8 cellular contexts compared by ENCODE assay signal in genomic region chr2:108855194-108855593, GRCh38.
DNase-seq lines count a peak whose midpoint lies in the region; ATAC-seq and TF ChIP-seq lines count a peak whose summit lies in the region.

No MANE protein-coding gene starts in this region.

- DNase-seq in NCI-H510A treated with DMSO at 0.1 percent for 48 hours (lab: John Stamatoyannopoulos, UW), result peak; percentile 42
- DNase-seq in NCI-H510A (lab: John Stamatoyannopoulos, UW), result no peak
- peak; percentile 59 for DNase-seq in NCI-H2171 treated with DMSO at 0.1 percent for 48 hours (lab: John Stamatoyannopoulos, UW)
- no peak for DNase-seq in effector memory CD8-positive, alpha-beta T cell
- no peak for DNase-seq in retinal pigment epithelial cell (ENCODE audit: low read depth)
- DNase-seq in stimulated activated CD4-positive, alpha-beta T cell treated with anti-CD3 and anti-CD28 coated beads, Interleukin-4, amount 100 ng/mL, for 1 hour, result no peak
- DNase-seq in sciatic nerve (ENCODE audit: low spot score), result no peak
- DNase-seq in neuronal stem cell (ENCODE audit: low spot score), result no peak

- peaks cover 0 to 19% of the 10 kb centered on the region in 2 donors for H3K9me3 ChIP-seq in neuronal stem cell (replicated peaks in 1 of 2; ENCODE audit: control insufficient read depth in 2 of 2, insufficient read depth in 1 of 2, low read depth in 1 of 2, low read length in 2 of 2)

- intact Hi-C loops in sciatic nerve (cut with DNase I), result no loop called here

- no peak overlapping the region for H3K9ac ChIP-seq in neuronal stem cell (ENCODE audit: low read depth, low read length, poor library complexity)

- no peak overlapping the region for H3K14ac ChIP-seq in neuronal stem cell (ENCODE audit: low read length)

- no peaks in the 10 kb centered on the region for H3K79me1 ChIP-seq in neuronal stem cell (ENCODE audit: low read depth, low read length)

- H2BK12ac ChIP-seq in neuronal stem cell (ENCODE audit: low read length), result no peak overlapping the region

- no peak overlapping the region for H4K91ac ChIP-seq in neuronal stem cell (ENCODE audit: low read depth, low read length, poor library complexity)

- no peak overlapping the region for H3K4me3 Mint-ChIP-seq in effector memory CD8-positive, alpha-beta T cell

- H2BK15ac ChIP-seq in neuronal stem cell (ENCODE audit: low read length), result no peak overlapping the region

- H2BK5ac ChIP-seq in neuronal stem cell (ENCODE audit: low read length), result no peak overlapping the region

- WGBS in neuronal stem cell (ENCODE audit: extremely low coverage in 2 of 2, insufficient read length in 2 of 2, insufficient replicate concordance in 1 of 2), 2 donors, result no CpG with 5 or more reads among the region's 1 CpG

- no peak overlapping the region for H3K4me2 ChIP-seq in neuronal stem cell (ENCODE audit: insufficient read depth, low read length, poor library complexity, severe bottlenecking)

- H4K8ac ChIP-seq in neuronal stem cell (ENCODE audit: low read depth, low read length), result no peak overlapping the region

- peaks cover 9 to 71% of the 10 kb centered on the region in 2 donors for H3K36me3 ChIP-seq in neuronal stem cell (replicated peaks in 1 of 2; ENCODE audit: control insufficient read depth in 2 of 2, insufficient read depth in 2 of 2, low read length in 2 of 2)

- H3K4ac ChIP-seq in neuronal stem cell (ENCODE audit: low read length), result no peak overlapping the region

- no peak overlapping the region for H3K27ac Mint-ChIP-seq in effector memory CD8-positive, alpha-beta T cell

- peak; percentile 10 for TF ChIP-seq CTCF in retinal pigment epithelial cell (conservative IDR thresholded peaks at IDR 0.05; ENCODE audit: low read depth, low read length)

- no peak overlapping the region for H3K18ac ChIP-seq in neuronal stem cell (ENCODE audit: low read length)

- no peaks in the 10 kb centered on the region for H3K27me3 Mint-ChIP-seq in effector memory CD8-positive, alpha-beta T cell

- no peaks in the 10 kb centered on the region for H3K27me3 ChIP-seq in neuronal stem cell (ENCODE audit: control insufficient read depth in 3 of 3, insufficient read depth in 3 of 3, low read depth in 1 of 3, low read length in 3 of 3)

- peak; percentile 31 for ATAC-seq in effector memory CD8-positive, alpha-beta T cell (replicated peaks)
- ATAC-seq in sciatic nerve, result no peak

- no peaks in the 10 kb centered on the region for H3K4me1 Mint-ChIP-seq in effector memory CD8-positive, alpha-beta T cell (ENCODE audit: low read depth in 2 of 2)

- H2AK5ac ChIP-seq in neuronal stem cell (ENCODE audit: low read depth, low read length), result no peak overlapping the region

- H3K23ac ChIP-seq in neuronal stem cell (ENCODE audit: low read depth, low read length, poor library complexity), result no peak overlapping the region

- H2AFZ ChIP-seq in neuronal stem cell (ENCODE audit: low read length), result no peak overlapping the region

- no peaks in the 10 kb centered on the region for H3K36me3 Mint-ChIP-seq in effector memory CD8-positive, alpha-beta T cell (ENCODE audit: insufficient read depth)

- no peak overlapping the region for H2BK120ac ChIP-seq in neuronal stem cell (ENCODE audit: low read depth, low read length)

- H3K4me3 ChIP-seq in retinal pigment epithelial cell (ENCODE audit: low read length), result no peak overlapping the region
- no peak overlapping the region for H3K4me3 ChIP-seq in neuronal stem cell (ENCODE audit: low read length in 2 of 2)

- no peak overlapping the region for H3K27ac ChIP-seq in neuronal stem cell (replicated peaks; ENCODE audit: low read length)

- H3K4me1 ChIP-seq in neuronal stem cell (ENCODE audit: control insufficient read depth in 2 of 2, insufficient read depth in 1 of 2, low read depth in 1 of 2, low read length in 2 of 2), result no peaks in the 10 kb centered on the region

- H3K9me3 Mint-ChIP-seq in effector memory CD8-positive, alpha-beta T cell, result no peaks in the 10 kb centered on the region

Comparison
In these comparisons a context has a peak if more than half of its experiments do, and no peak if none do; other contexts are left out.
1. DNase-seq: peak in NCI-H510A treated with DMSO at 0.1 percent for 48 hours (single experiment) and NCI-H2171 treated with DMSO at 0.1 percent for 48 hours (single experiment); none in NCI-H510A (single experiment), effector memory CD8-positive, alpha-beta T cell (0 of 3), retinal pigment epithelial cell (single experiment), stimulated activated CD4-positive, alpha-beta T cell treated with anti-CD3 and anti-CD28 coated beads, Interleukin-4, amount 100 ng/mL, for 1 hour (single experiment), sciatic nerve (single experiment) and neuronal stem cell (single experiment).